Comparison of ENCODE assay signal across 16 cellular contexts in the genomic region with DNA sequence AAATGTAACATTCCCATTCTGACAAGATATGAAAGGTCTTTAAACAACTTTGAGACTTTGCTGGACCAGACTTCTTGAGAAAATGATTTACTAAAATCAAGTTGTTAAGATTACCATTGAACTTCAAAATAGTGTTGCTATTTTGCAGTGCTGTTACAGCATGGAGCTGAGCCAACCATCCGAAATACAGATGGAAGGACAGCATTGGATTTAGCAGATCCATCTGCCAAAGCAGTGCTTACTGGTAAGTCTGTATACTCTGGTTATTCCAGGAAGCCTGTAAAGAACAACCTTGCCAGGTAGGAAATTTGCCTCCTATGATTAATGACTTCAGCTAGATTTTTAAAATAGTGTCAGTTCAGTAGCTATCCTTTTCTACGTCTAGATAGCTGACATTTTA.
"Had no signal": no experiment of that assay in that cellular context is flagged by ENCODE, and none has a peak within 500 bp of the region (broad histone marks: within the 10 kb centered on the region; RNA-seq: fewer than 3 reads in every experiment).

No MANE protein-coding gene starts in this region.

- H3K9me3 Mint-ChIP-seq: immature natural killer cell; naive B cell; nephron; stimulated activated memory B cell treated with anti-CD40 and anti-IgM and Interleukin-4, amounts not matched to agents 10 μg/mL and 1 μg/mL and 100 μg/mL, for 72 hours; stimulated activated naive CD8-positive, alpha-beta T cell treated with anti-CD3 and anti-CD28 coated beads, Interleukin-15, Interleukin-2, amounts not matched to agents 100 ng/mL and 50 ng/mL, for 24 hours had no signal

- H3K27ac ChIP-seq: esophagus muscularis mucosa, parathyroid adenoma, psoas muscle, right lobe of liver, tibial artery, upper lobe of left lung, uterus had no signal

- H3K4me3 Mint-ChIP-seq: immature natural killer cell; naive B cell; nephron; stimulated activated memory B cell treated with anti-CD40 and anti-IgM and Interleukin-4, amounts not matched to agents 10 μg/mL and 1 μg/mL and 100 μg/mL, for 72 hours; stimulated activated naive CD8-positive, alpha-beta T cell treated with anti-CD3 and anti-CD28 coated beads, Interleukin-15, Interleukin-2, amounts not matched to agents 100 ng/mL and 50 ng/mL, for 24 hours had no signal

- DNase-seq: effector memory CD4-positive, alpha-beta T cell; immature natural killer cell; mesendoderm; naive B cell; psoas muscle; retina; right lobe of liver; stimulated activated CD4-positive, alpha-beta T cell treated with anti-CD3 and anti-CD28 coated beads, Interleukin-4, amount 100 ng/mL, for 24 hours; tibial artery; upper lobe of left lung; uterus had no signal

- H3K27me3 Mint-ChIP-seq: naive B cell; stimulated activated memory B cell treated with anti-CD40 and anti-IgM and Interleukin-4, amounts not matched to agents 10 μg/mL and 1 μg/mL and 100 μg/mL, for 72 hours; stimulated activated naive CD8-positive, alpha-beta T cell treated with anti-CD3 and anti-CD28 coated beads, Interleukin-15, Interleukin-2, amounts not matched to agents 100 ng/mL and 50 ng/mL, for 24 hours had no signal

- ATAC-seq: psoas muscle; right lobe of liver; stimulated activated memory B cell treated with anti-CD40 and anti-IgM and Interleukin-4, amounts not matched to agents 10 μg/mL and 1 μg/mL and 100 μg/mL, for 72 hours had no signal

- H3K4me1 ChIP-seq: parathyroid adenoma, right lobe of liver, tibial artery, upper lobe of left lung, uterus had no signal

- H3K9me3 ChIP-seq: esophagus muscularis mucosa, psoas muscle, right lobe of liver, tibial artery, upper lobe of left lung, uterus had no signal

- H3K36me3 ChIP-seq: uterus had no signal

- H3K27ac Mint-ChIP-seq: nephron; stimulated activated memory B cell treated with anti-CD40 and anti-IgM and Interleukin-4, amounts not matched to agents 10 μg/mL and 1 μg/mL and 100 μg/mL, for 72 hours; stimulated activated naive CD8-positive, alpha-beta T cell treated with anti-CD3 and anti-CD28 coated beads, Interleukin-15, Interleukin-2, amounts not matched to agents 100 ng/mL and 50 ng/mL, for 24 hours had no signal

- H3K4me1 Mint-ChIP-seq: nephron had no signal

- H3K4me3 ChIP-seq: esophagus muscularis mucosa, psoas muscle, right lobe of liver, tibial artery, upper lobe of left lung, uterus had no signal

- H3K27me3 ChIP-seq: esophagus muscularis mucosa, right lobe of liver, tibial artery, upper lobe of left lung, uterus had no signal
